Comparison of ENCODE assay signal across 13 cellular contexts in genomic region chr17:77634710-77635109, GRCh38.
DNase-seq lines count a peak whose midpoint lies in the region; ATAC-seq, FAIRE-seq and TF ChIP-seq lines count a peak whose summit lies in the region.
"Had no signal": no experiment of that assay in that cellular context is flagged by ENCODE, and none has a peak within 500 bp of the region (broad histone marks: within the 10 kb centered on the region; RNA-seq: fewer than 3 reads in every experiment).

No MANE protein-coding gene starts in this region.

- no peak overlapping the region for H3K27ac Mint-ChIP-seq in T-helper 17 cell
- H3K27ac Mint-ChIP-seq: CD4-positive, CD25-positive, alpha-beta regulatory T cell had no signal

- H3K36me3 Mint-ChIP-seq in T-helper 17 cell (ENCODE audit: low read depth): peaks cover 2% of the 10 kb centered on the region
- H3K36me3 Mint-ChIP-seq: CD4-positive, CD25-positive, alpha-beta regulatory T cell had no signal

- DNase-seq in GM12891 (ENCODE audit: insufficient read length, low spot score) (peak; percentile 44), SHP77 (lab: John Stamatoyannopoulos, UW) (no peak), T-helper 17 cell (no peak), NOMO-1 treated with dmso at 0.1 percent for 144 hours (lab: John Stamatoyannopoulos, UW; ENCODE audit: unreplicated experiment) (no peak)
- DNase-seq in activated CD4-positive, alpha-beta T cell treated with anti-CD3 and anti-CD28 coated beads, Interleukin-2, amount 50 U/mL, for 48 hours: peak; percentile 47 to 67
- peak; percentile 72 for DNase-seq in stimulated activated CD4-positive, alpha-beta T cell treated with anti-CD3 and anti-CD28 coated beads, Interleukin-1b, Interleukin-23, amount 100 ng/mL, for 48 hours
- DNase-seq: heart left ventricle, IMR-90, left lung, NCI-H2029 had no signal

- no peak overlapping the region for H3K4me3 Mint-ChIP-seq in T-helper 17 cell
- H3K4me3 Mint-ChIP-seq: CD4-positive, CD25-positive, alpha-beta regulatory T cell had no signal

- FAIRE-seq in GM12891 (lab: Jason Lieb, UNC): peak; percentile 70

- no peaks in the 10 kb centered on the region for H3K4me1 Mint-ChIP-seq in T-helper 17 cell

- no peak for TF ChIP-seq POLR2A in GM12891 (IDR thresholded peaks at IDR 0.05; ENCODE audit: low read depth, low read length)

- H3K27me3 Mint-ChIP-seq in T-helper 17 cell: peaks cover 10% of the 10 kb centered on the region

- ATAC-seq in GM21619 (IDR thresholded peaks at IDR 0.05; ENCODE audit: unreplicated experiment): peak; percentile 71
- ATAC-seq in T-helper 17 cell: no peak
- ATAC-seq: left lung had no signal

- H3K9me3 ChIP-seq in T-helper 17 cell (ENCODE audit: control insufficient read depth, low read length, poor library complexity, severe bottlenecking): no peaks in the 10 kb centered on the region
- H3K9me3 ChIP-seq: heart left ventricle, left lung, neutrophil had no signal

TF ChIP-seq in GM12891, 5 proteins besides CTCF, POLR2A, EP300 and RAD21:
- TF ChIP-seq POU2F2 (IDR thresholded peaks at IDR 0.05; ENCODE audit: low read depth, low read length) (no peak), SPI1 (IDR thresholded peaks at IDR 0.05; ENCODE audit: low read depth, low read length) (no peak), PAX5 (IDR thresholded peaks at IDR 0.05; ENCODE audit: insufficient read depth, low read length, severe bottlenecking) (no peak), TAF1 (IDR thresholded peaks at IDR 0.05; ENCODE audit: low read depth, low read length) (no peak), POLR2AphosphoS5 (IDR thresholded peaks at IDR 0.05; ENCODE audit: low read depth, low read length) (no peak)

Comparison
In these comparisons a context has a peak if more than half of its experiments do, and no peak if none do; other contexts are left out.
1. DNase-seq: peak in GM12891 (single experiment), activated CD4-positive, alpha-beta T cell treated with anti-CD3 and anti-CD28 coated beads, Interleukin-2, amount 50 U/mL, for 48 hours (2 of 2) and stimulated activated CD4-positive, alpha-beta T cell treated with anti-CD3 and anti-CD28 coated beads, Interleukin-1b, Interleukin-23, amount 100 ng/mL, for 48 hours (single experiment); none in SHP77 (0 of 2), T-helper 17 cell (0 of 3) and NOMO-1 treated with dmso at 0.1 percent for 144 hours (single experiment).